In the genomic region with DNA sequence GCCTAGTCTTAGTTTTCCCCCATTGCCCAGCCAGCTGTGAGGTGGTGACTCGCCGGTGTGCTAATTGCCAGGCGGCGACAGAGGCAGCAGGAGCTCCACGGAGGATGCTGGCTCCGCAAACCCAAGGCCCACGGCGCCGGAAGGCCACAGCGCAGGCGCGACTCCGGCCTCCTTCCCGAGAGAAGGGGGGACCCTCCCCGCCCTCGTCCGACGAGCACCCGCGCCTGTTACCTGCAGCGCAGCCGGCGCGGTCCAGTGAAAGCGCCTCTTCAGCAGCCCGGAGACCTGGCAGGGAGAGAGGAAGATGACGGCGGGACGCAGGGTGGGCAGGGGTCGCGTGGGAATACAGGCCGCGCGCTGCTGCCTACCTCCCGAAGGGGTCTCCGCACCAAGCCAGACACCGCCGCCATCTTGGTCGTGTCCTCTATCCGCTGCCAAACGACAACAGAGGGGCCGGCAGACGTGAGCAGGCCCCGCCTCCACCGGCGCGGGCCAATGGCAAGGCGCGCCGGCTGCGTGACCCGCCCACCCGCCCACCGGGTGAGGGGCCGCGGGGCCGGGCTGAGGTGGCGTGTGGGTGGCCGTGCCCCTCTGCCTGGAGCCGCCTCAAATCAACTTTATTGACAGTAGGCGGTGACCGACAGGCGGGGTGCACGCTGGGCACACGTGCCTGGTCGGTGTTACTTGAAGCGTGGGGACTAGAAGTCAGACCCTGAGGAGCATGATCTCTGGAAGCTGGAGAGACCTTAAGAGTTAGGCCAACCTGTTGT, we compare ENCODE assay signal across 8 cellular contexts. TPM values are rescaled to one million over a fixed set of nuclear protein-coding genes. Genes with fewer than 3 reads are reported as not detected.
A peak's percentile ranks its signal among the peaks of the same experiment; 100 is the strongest.
DNase-seq lines count a peak whose midpoint lies in the region; ATAC-seq and TF ChIP-seq lines count a peak whose summit lies in the region.

PDHB (minus strand) TSS at position 433 of the 770 bp plus-strand sequence; CDS start at position 410, 23 bp downstream.

- peaks cover 0 to 2% of the 10 kb centered on the region in 2 donors for H3K27me3 Mint-ChIP-seq in CD8-positive, alpha-beta memory T cell

- peaks cover 0 to 40% (median 5%) of the 10 kb centered on the region in 3 donors for H3K36me3 Mint-ChIP-seq in CD8-positive, alpha-beta memory T cell

- H3K27ac Mint-ChIP-seq in CD8-positive, alpha-beta memory T cell, result peak within 1 kb of the TSS; percentile 92 to 98 (median 94)

- H3K9me3 Mint-ChIP-seq in CD8-positive, alpha-beta memory T cell, result no peaks in the 10 kb centered on the region

- CTCF ChIA-PET in CD8-positive, alpha-beta memory T cell (lab: Charles Lee), result interaction anchor here (0.6 to 2.7 kb wide), 11 partner anchors 11 to 127 kb away, joined by 3 to 11 read pairs (median 3); partner anchors contain the start of genes HTD2, KCTD6 and RPP14

- peaks cover 15 to 33% (median 26%) of the 10 kb centered on the region in 3 donors for H3K4me1 Mint-ChIP-seq in CD8-positive, alpha-beta memory T cell

- peaks cover 20% of the 10 kb centered on the region for H3K4me1 ChIP-seq in CD8-positive, alpha-beta memory T cell (ENCODE audit: insufficient read depth, low read length)

- peaks cover 32% of the 10 kb centered on the region for H3K36me3 ChIP-seq in CD8-positive, alpha-beta memory T cell (ENCODE audit: insufficient read depth, low read length)

- POLR2A ChIA-PET in CD8-positive, alpha-beta memory T cell (lab: Charles Lee), result interaction anchor here (1.1 to 1.2 kb wide), 3 partner anchors 13 to 127 kb away, joined by 4 to 12 read pairs (median 4); partner anchors contain the start of genes HTD2 and RPP14

- DNase-seq in CD8-positive, alpha-beta memory T cell, result peak; percentile 83 to 92 (median 88)
- DNase-seq in HL-60 (ENCODE audit: low read depth in 1 of 2, low spot score in 1 of 2) (peak; percentile 82 to 90), medulla oblongata (ENCODE audit: extremely low spot score) (peak; percentile 94)
- DNase-seq in NK-92 treated with Interleukin-12 subunit alpha and Interleukin-12 subunit beta, amount 100 ng/mL, for 24 hours (lab: John Stamatoyannopoulos, UW), result peak; percentile 84
- DNase-seq in activated CD8-positive, alpha-beta memory T cell treated with anti-CD3 and anti-CD28 coated beads for 24 hours, result peak; percentile 95
- DNase-seq in effector CD8-positive, alpha-beta T cell (lab: John Stamatoyannopoulos, UW), result peak; percentile 79
- peak; percentile 76 to 85 (median 81) for DNase-seq in stimulated activated CD4-positive, alpha-beta T cell treated with anti-CD3 and anti-CD28 coated beads, TNF-alpha, amount 100 ng/mL, for 48 hours (ENCODE audit: low read depth in 3 of 3)

- peak within 1 kb of the TSS; percentile 80 for H3K4me3 ChIP-seq in CD8-positive, alpha-beta memory T cell (ENCODE audit: low read length)
- peak within 1 kb of the TSS; percentile 79 for H3K4me3 ChIP-seq in HL-60 (replicated peaks; ENCODE audit: insufficient read depth, low read length)

- no peaks in the 10 kb centered on the region for H3K27me3 ChIP-seq in CD8-positive, alpha-beta memory T cell (ENCODE audit: insufficient read depth, low read length, poor library complexity, severe bottlenecking)
- no peaks in the 10 kb centered on the region for H3K27me3 ChIP-seq in HL-60 (ENCODE audit: insufficient read depth, poor library complexity, severe bottlenecking)

- H3K27ac ChIP-seq in CD8-positive, alpha-beta memory T cell (ENCODE audit: low read depth, low read length), result peak within 1 kb of the TSS; percentile 82
- peak within 1 kb of the TSS; percentile 93 for H3K27ac ChIP-seq in HL-60 (replicated peaks)

- ATAC-seq in GM19463 (IDR thresholded peaks at IDR 0.05; ENCODE audit: unreplicated experiment), result peak; percentile 93

- H3K9me3 ChIP-seq in CD8-positive, alpha-beta memory T cell (ENCODE audit: low read length), result no peaks in the 10 kb centered on the region

- no peak for TF ChIP-seq CTCF in HL-60 (IDR thresholded peaks at IDR 0.05; ENCODE audit: insufficient read depth, low read length)

- H3K4me3 Mint-ChIP-seq in CD8-positive, alpha-beta memory T cell, result peak within 1 kb of the TSS; percentile 91 to 98 (median 93)

RNA-seq across cellular contexts. Expression of gene PDHB, which starts in this region (rescaled TPM):
- total RNA-seq in CD8-positive, alpha-beta memory T cell, result 10 to 100 TPM; 64.2 to 64.8 TPM
- polyA plus RNA-seq in CD8-positive, alpha-beta memory T cell, result 91.2 TPM

Comparison
In these comparisons a context has a peak if more than half of its experiments do, and no peak if none do; other contexts are left out.
1. Peak in every context shown above with its lines: DNase-seq, ATAC-seq, H3K4me3 ChIP-seq and H3K27ac ChIP-seq.